In the genomic region with DNA sequence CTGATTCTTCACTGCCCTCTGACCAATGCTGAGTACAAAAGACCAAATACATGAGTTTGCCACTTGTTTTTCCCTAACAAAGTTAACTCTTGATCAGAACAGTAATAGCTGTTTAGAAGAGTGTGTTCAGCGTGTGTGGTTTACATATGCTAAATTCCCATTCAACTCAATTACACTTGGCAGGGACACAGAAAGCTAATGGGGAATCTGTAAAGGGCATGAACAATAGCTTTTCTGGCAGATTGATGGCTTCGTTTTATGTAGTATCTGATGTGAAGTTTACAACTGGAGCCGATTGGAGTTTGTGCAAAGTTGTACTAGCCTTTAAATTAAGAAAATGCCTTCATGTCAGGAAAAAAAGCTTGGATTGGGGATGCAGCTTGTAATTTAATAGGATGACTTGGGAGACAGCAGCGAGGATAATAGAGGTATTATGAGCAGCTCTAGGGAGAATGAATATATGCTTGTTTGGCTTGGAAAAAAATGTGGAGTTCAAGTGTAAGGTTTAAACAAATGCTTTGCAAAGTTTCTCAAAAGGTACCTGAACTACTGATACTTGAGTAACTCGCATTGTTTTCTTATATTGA, we compare ENCODE assay signal across 22 cellular contexts.
DNase-seq lines count a peak whose midpoint lies in the region; ATAC-seq and TF ChIP-seq lines count a peak whose summit lies in the region.
"Had no signal": no experiment of that assay in that cellular context is flagged by ENCODE, and none has a peak within 500 bp of the region (broad histone marks: within the 10 kb centered on the region; RNA-seq: fewer than 3 reads in every experiment).

No MANE protein-coding gene starts in this region.

- H3K27me3 Mint-ChIP-seq in activated CD4-positive, alpha-beta memory T cell treated with anti-CD3 and anti-CD28 coated beads for 36 hours, result peaks cover 11% of the 10 kb centered on the region

- WGBS in hepatocyte (ENCODE audit: low lambda C conversion rate, missing lambda C conversion rate), result 57% methylated on average over 5 of the region's 5 CpGs

- peaks cover 7% of the 10 kb centered on the region for H3K4me1 Mint-ChIP-seq in activated CD4-positive, alpha-beta memory T cell treated with anti-CD3 and anti-CD28 coated beads for 36 hours (ENCODE audit: low read depth)

- peaks cover 3% of the 10 kb centered on the region for H3K9me3 Mint-ChIP-seq in activated CD4-positive, alpha-beta memory T cell treated with anti-CD3 and anti-CD28 coated beads for 36 hours
- H3K9me3 Mint-ChIP-seq: activated naive CD4-positive, alpha-beta T cell treated with anti-CD3 and anti-CD28 coated beads for 36 hours; CD4-positive, alpha-beta T cell had no signal

- no peaks in the 10 kb centered on the region for H3K36me3 Mint-ChIP-seq in activated CD4-positive, alpha-beta memory T cell treated with anti-CD3 and anti-CD28 coated beads for 36 hours
- H3K36me3 Mint-ChIP-seq: stimulated activated memory B cell treated with anti-CD40 and anti-IgM and Interleukin-4, amounts not matched to agents 10 μg/mL and 1 μg/mL and 100 μg/mL, for 72 hours had no signal

- ATAC-seq in Right ventricle myocardium inferior, result no peak
- ATAC-seq: PC-3; stimulated activated memory B cell treated with anti-CD40 and anti-IgM and Interleukin-4, amounts not matched to agents 10 μg/mL and 1 μg/mL and 100 μg/mL, for 72 hours had no signal

- H3K27ac ChIP-seq in hepatocyte, result peak overlapping the region; percentile 6
- H3K27ac ChIP-seq: suprapubic skin, uterus had no signal

- in situ Hi-C loops in HAP-1 (cut with MboI; ENCODE audit: low sequenced_read_pairs), result loop anchor here (5.0 kb wide), 1 partner anchor 62 kb away; no protein-coding TSS in a partner anchor

- H3K27me3 ChIP-seq in HAP-1 (ENCODE audit: low read depth) (no peaks in the 10 kb centered on the region), hepatocyte (no peaks in the 10 kb centered on the region)
- H3K27me3 ChIP-seq: suprapubic skin, uterus had no signal

- H3K27ac Mint-ChIP-seq in activated CD4-positive, alpha-beta memory T cell treated with anti-CD3 and anti-CD28 coated beads for 36 hours, result no peak overlapping the region
- H3K27ac Mint-ChIP-seq: activated naive CD4-positive, alpha-beta T cell treated with anti-CD3 and anti-CD28 coated beads for 36 hours; CD4-positive, alpha-beta T cell; stimulated activated memory B cell treated with anti-CD40 and anti-IgM and Interleukin-4, amounts not matched to agents 10 μg/mL and 1 μg/mL and 100 μg/mL, for 72 hours had no signal

- H3K9me3 ChIP-seq in HAP-1 (no peaks in the 10 kb centered on the region), hepatocyte (ENCODE audit: low read depth) (no peaks in the 10 kb centered on the region)
- H3K9me3 ChIP-seq: suprapubic skin, uterus had no signal

- no peak for TF ChIP-seq CTCF in hepatocyte (IDR thresholded peaks at IDR 0.05; ENCODE audit: poor library complexity)

- no peak overlapping the region for H3K4me2 ChIP-seq in hepatocyte

- intact Hi-C loops in Right ventricle myocardium inferior (cut with DNase I), result no loop called here
- intact Hi-C loops in activated CD4-positive, alpha-beta memory T cell treated with anti-CD3 and anti-CD28 coated beads for 36 hours (cut with micrococcal nuclease), result loop anchor here (5.0 kb wide), 1 partner anchor 37 kb away; no protein-coding TSS in a partner anchor

- POLR2A ChIA-PET in activated CD4-positive, alpha-beta memory T cell treated with anti-CD3 and anti-CD28 coated beads for 36 hours (lab: Charles Lee), result no interaction called here

- H4K20me1 ChIP-seq in hepatocyte (ENCODE audit: insufficient read depth, poor library complexity, severe bottlenecking), result no peaks in the 10 kb centered on the region

- H3K4me3 ChIP-seq in HAP-1 (no peak overlapping the region), hepatocyte (no peak overlapping the region)
- H3K4me3 ChIP-seq: suprapubic skin, uterus had no signal

- H3K4me1 ChIP-seq in HAP-1 (peaks cover 20% of the 10 kb centered on the region), hepatocyte (ENCODE audit: insufficient read depth) (no peaks in the 10 kb centered on the region)
- H3K4me1 ChIP-seq: uterus had no signal

- no peak overlapping the region for H2AFZ ChIP-seq in hepatocyte

- H3K36me3 ChIP-seq in HAP-1 (replicated peaks) (no peaks in the 10 kb centered on the region), hepatocyte (replicated peaks; ENCODE audit: insufficient read depth, low read depth) (no peaks in the 10 kb centered on the region)
- H3K36me3 ChIP-seq: suprapubic skin, uterus had no signal

- no peak overlapping the region for H3K4me3 Mint-ChIP-seq in activated CD4-positive, alpha-beta memory T cell treated with anti-CD3 and anti-CD28 coated beads for 36 hours
- H3K4me3 Mint-ChIP-seq: activated naive CD4-positive, alpha-beta T cell treated with anti-CD3 and anti-CD28 coated beads for 36 hours; CD4-positive, alpha-beta T cell; stimulated activated memory B cell treated with anti-CD40 and anti-IgM and Interleukin-4, amounts not matched to agents 10 μg/mL and 1 μg/mL and 100 μg/mL, for 72 hours had no signal

- CTCF ChIA-PET in activated CD4-positive, alpha-beta memory T cell treated with anti-CD3 and anti-CD28 coated beads for 36 hours (lab: Charles Lee), result interaction anchor here (0.6 to 2.6 kb wide), 4 partner anchors 146 to 251 kb away, joined by 3 to 22 read pairs (median 4); no protein-coding TSS in a partner anchor

- DNase-seq in HAP-1 (ENCODE audit: low spot score in 2 of 2) (peak; percentile 70 to 100), NCI-H1436 (lab: John Stamatoyannopoulos, UW) (peak; percentile 45), NCI-H446 treated with DMSO at 0.1 percent for 48 hours (lab: John Stamatoyannopoulos, UW) (peak; percentile 12), hepatocyte (ENCODE audit: low spot score) (no peak), Right ventricle myocardium inferior (ENCODE audit: missing footprints) (no peak), epidermal melanocyte (ENCODE audit: insufficient read length, low spot score) (no peak)
- no peak for DNase-seq in activated CD4-positive, alpha-beta memory T cell treated with anti-CD3 and anti-CD28 coated beads for 36 hours
- DNase-seq: activated naive CD4-positive, alpha-beta T cell treated with anti-CD3 and anti-CD28 coated beads for 36 hours; activated T-cell treated with anti-CD3 and anti-CD28 coated beads, Interleukin-2, amount 50 U/mL, for 48 hours; amygdala; CD4-positive, alpha-beta T cell; cortex of kidney; Kasumi-1; mesenchymal stem cell; NCI-H1694; PC-3; SHP77 treated with DMSO at 0.1 percent for 48 hours; small intestine; T-helper 1 cell; uterus had no signal

- H3K79me2 ChIP-seq in hepatocyte, result no peaks in the 10 kb centered on the region

- H3K9me2 ChIP-seq in hepatocyte (replicated peaks; ENCODE audit: insufficient read depth), result no peaks in the 10 kb centered on the region

Comparison
In these comparisons a context has a peak if more than half of its experiments do, and no peak if none do; other contexts are left out.
1. DNase-seq: peak in HAP-1 (2 of 2), NCI-H1436 (single experiment) and NCI-H446 treated with DMSO at 0.1 percent for 48 hours (single experiment); none in hepatocyte (single experiment), Right ventricle myocardium inferior (single experiment), activated CD4-positive, alpha-beta memory T cell treated with anti-CD3 and anti-CD28 coated beads for 36 hours (single experiment) and epidermal melanocyte (single experiment).